Comparison of ENCODE assay signal across 10 cellular contexts in the genomic region with DNA sequence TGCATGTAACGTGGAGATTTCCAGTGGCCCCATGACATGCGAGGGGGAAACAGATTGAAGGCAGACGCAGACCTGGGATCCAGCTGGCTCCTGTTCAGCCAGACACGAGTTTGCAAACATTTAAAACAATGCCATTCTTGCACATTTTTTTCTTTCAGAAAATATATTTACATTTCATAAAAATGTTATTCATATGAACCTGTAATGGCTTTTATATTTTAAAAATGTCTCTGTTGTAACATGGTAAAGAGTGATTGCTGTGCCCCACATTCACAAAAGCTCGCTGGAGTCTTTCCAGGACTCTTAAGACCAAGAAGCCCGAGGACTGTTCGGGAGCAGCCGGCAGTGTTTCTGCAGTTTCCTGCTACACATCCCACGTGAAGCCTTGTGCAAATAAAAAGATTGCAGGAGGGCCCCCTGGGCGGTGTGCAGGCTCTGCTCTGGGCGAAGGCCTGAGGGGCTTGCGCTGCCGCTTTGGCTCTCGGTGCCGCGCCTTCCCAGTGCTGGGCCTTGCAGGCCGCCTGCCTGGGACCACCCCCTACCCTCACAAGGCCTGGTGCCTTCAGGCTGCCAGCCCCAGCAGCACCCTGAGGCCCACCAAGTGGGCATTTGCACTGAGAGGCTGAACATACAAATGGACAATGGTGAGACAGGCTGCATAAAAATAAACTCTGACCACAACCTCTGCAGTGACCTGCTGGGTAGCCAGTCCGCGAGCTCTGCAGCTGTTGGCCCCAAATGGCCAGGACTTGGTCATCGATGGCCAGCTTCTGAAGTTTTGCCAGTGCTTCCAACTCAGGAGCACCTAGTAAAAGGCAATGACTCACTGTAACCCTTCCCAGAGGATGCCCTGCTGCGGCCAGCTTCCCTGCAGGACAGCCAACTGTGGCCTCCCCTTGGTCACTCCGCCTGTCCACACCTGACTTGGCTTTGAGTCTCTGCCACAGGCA.
DNase-seq lines count a peak whose midpoint lies in the region; ATAC-seq and TF ChIP-seq lines count a peak whose summit lies in the region.
"Had no signal": no experiment of that assay in that cellular context is flagged by ENCODE, and none has a peak within 500 bp of the region (broad histone marks: within the 10 kb centered on the region; RNA-seq: fewer than 3 reads in every experiment).

No MANE protein-coding gene starts in this region.

- no peak overlapping the region for H3K4me3 ChIP-seq in CD8-positive, alpha-beta memory T cell (ENCODE audit: low read length)
- peak overlapping the region; percentile 12 for H3K4me3 ChIP-seq in coronary artery

- no peak for DNase-seq in CD8-positive, alpha-beta memory T cell
- peak; percentile 56 for DNase-seq in NCI-H2029 (lab: John Stamatoyannopoulos, UW)
- no peak for DNase-seq in coronary artery (ENCODE audit: low spot score)
- peak; percentile 98 for DNase-seq in myocyte (ENCODE audit: low read depth)
- DNase-seq in NCI-H524 treated with DMSO at 0.1 percent for 48 hours (lab: John Stamatoyannopoulos, UW): no peak
- DNase-seq in stimulated activated naive CD8-positive, alpha-beta T cell treated with anti-CD3 and anti-CD28 coated beads, Interleukin-15, Interleukin-2, amounts not matched to agents 100 U/mL and 50 U/mL, for 24 hours: no peak
- DNase-seq in superior temporal gyrus (ENCODE audit: extremely low spot score): no peak
- DNase-seq: activated CD8-positive, alpha-beta T cell treated with anti-CD3 and anti-CD28 coated beads for 36 hours; stimulated activated naive B cell treated with anti-CD40 and anti-IgM and Interleukin-4, amounts not matched to agents 10 μg/mL and 1 μg/mL and 100 μg/mL, for 72 hours had no signal

- no peaks in the 10 kb centered on the region for H3K36me3 Mint-ChIP-seq in CD8-positive, alpha-beta memory T cell
- H3K36me3 Mint-ChIP-seq: stimulated activated naive B cell treated with anti-CD40 and anti-IgM and Interleukin-4, amounts not matched to agents 10 μg/mL and 1 μg/mL and 100 μg/mL, for 72 hours had no signal

- no peaks in the 10 kb centered on the region for H3K9me3 ChIP-seq in CD8-positive, alpha-beta memory T cell (ENCODE audit: low read length)

- H3K4me3 Mint-ChIP-seq in CD8-positive, alpha-beta memory T cell: no peak overlapping the region
- H3K4me3 Mint-ChIP-seq: activated CD8-positive, alpha-beta T cell treated with anti-CD3 and anti-CD28 coated beads for 36 hours; stimulated activated naive B cell treated with anti-CD40 and anti-IgM and Interleukin-4, amounts not matched to agents 10 μg/mL and 1 μg/mL and 100 μg/mL, for 72 hours had no signal

- H3K4me1 ChIP-seq in CD8-positive, alpha-beta memory T cell (ENCODE audit: insufficient read depth, low read length): peaks cover 8% of the 10 kb centered on the region

- ATAC-seq in stimulated activated naive CD8-positive, alpha-beta T cell treated with anti-CD3 and anti-CD28 coated beads, Interleukin-15, Interleukin-2, amounts not matched to agents 100 U/mL and 50 U/mL, for 24 hours: no peak
- ATAC-seq in HG03159 (IDR thresholded peaks at IDR 0.05; ENCODE audit: unreplicated experiment): no peak
- ATAC-seq: activated CD8-positive, alpha-beta T cell treated with anti-CD3 and anti-CD28 coated beads for 36 hours; stimulated activated naive B cell treated with anti-CD40 and anti-IgM and Interleukin-4, amounts not matched to agents 10 μg/mL and 1 μg/mL and 100 μg/mL, for 72 hours had no signal

- H3K4me1 Mint-ChIP-seq in CD8-positive, alpha-beta memory T cell: peaks cover 5 to 14% (median 6%) of the 10 kb centered on the region in 3 donors

- no peak for TF ChIP-seq CTCF in coronary artery (IDR thresholded peaks at IDR 0.05)

- no peaks in the 10 kb centered on the region for H3K27me3 ChIP-seq in CD8-positive, alpha-beta memory T cell (ENCODE audit: insufficient read depth, low read length, poor library complexity, severe bottlenecking)

- CTCF ChIA-PET in CD8-positive, alpha-beta memory T cell (lab: Charles Lee): no interaction called here

- peak overlapping the region; percentile 46 for H3K27ac ChIP-seq in CD8-positive, alpha-beta memory T cell (ENCODE audit: low read depth, low read length)
- no peak overlapping the region for H3K27ac ChIP-seq in coronary artery

- peaks cover 7 to 34% of the 10 kb centered on the region in 2 donors for H3K27me3 Mint-ChIP-seq in CD8-positive, alpha-beta memory T cell

- POLR2A ChIA-PET in CD8-positive, alpha-beta memory T cell (lab: Charles Lee): no interaction called here

- peaks cover 0 to 5% (median 0%) of the 10 kb centered on the region in 5 donors for H3K9me3 Mint-ChIP-seq in CD8-positive, alpha-beta memory T cell
- H3K9me3 Mint-ChIP-seq: activated CD8-positive, alpha-beta T cell treated with anti-CD3 and anti-CD28 coated beads for 36 hours; stimulated activated naive B cell treated with anti-CD40 and anti-IgM and Interleukin-4, amounts not matched to agents 10 μg/mL and 1 μg/mL and 100 μg/mL, for 72 hours had no signal

- no peak overlapping the region for H3K27ac Mint-ChIP-seq in CD8-positive, alpha-beta memory T cell
- H3K27ac Mint-ChIP-seq: activated CD8-positive, alpha-beta T cell treated with anti-CD3 and anti-CD28 coated beads for 36 hours; stimulated activated naive B cell treated with anti-CD40 and anti-IgM and Interleukin-4, amounts not matched to agents 10 μg/mL and 1 μg/mL and 100 μg/mL, for 72 hours had no signal

- H3K36me3 ChIP-seq in CD8-positive, alpha-beta memory T cell (ENCODE audit: insufficient read depth, low read length): no peaks in the 10 kb centered on the region

Comparison
In these comparisons a context has a peak if more than half of its experiments do, and no peak if none do; other contexts are left out.
1. DNase-seq: peak in NCI-H2029 (single experiment) and myocyte (single experiment); none in CD8-positive, alpha-beta memory T cell (0 of 5), coronary artery (single experiment), NCI-H524 treated with DMSO at 0.1 percent for 48 hours (single experiment), stimulated activated naive CD8-positive, alpha-beta T cell treated with anti-CD3 and anti-CD28 coated beads, Interleukin-15, Interleukin-2, amounts not matched to agents 100 U/mL and 50 U/mL, for 24 hours (single experiment) and superior temporal gyrus (single experiment).